Comparison of ENCODE assay signal across 11 cellular contexts in genomic region chr12:115227137-115227615, GRCh38.
A peak's percentile ranks its signal among the peaks of the same experiment; 100 is the strongest.
DNase-seq lines count a peak whose midpoint lies in the region; TF ChIP-seq lines count a peak whose summit lies in the region.
"Had no signal": no experiment of that assay in that cellular context is flagged by ENCODE, and none has a peak within 500 bp of the region (broad histone marks: within the 10 kb centered on the region; RNA-seq: fewer than 3 reads in every experiment).

No MANE protein-coding gene starts in this region.

- TF ChIP-seq CTCF in AG09319 (IDR thresholded peaks at IDR 0.05; ENCODE audit: low read depth, low read length): no peak

- DNase-seq in AG09319 (ENCODE audit: extremely low read depth, low read depth): peak; percentile 10
- peak; percentile 95 for DNase-seq in M059J (ENCODE audit: low read depth)
- peak; percentile 34 for DNase-seq in dedifferentiated amniotic fluid mesenchymal stem cell (ENCODE audit: extremely low spot score)
- DNase-seq in kidney tubule cell (ENCODE audit: low spot score): peak; percentile 95
- DNase-seq in MV-4-11 (lab: John Stamatoyannopoulos, UW): no peak
- DNase-seq in activated T-cell treated with anti-CD3 and anti-CD28 coated beads, Interleukin-2, amount 50 U/mL, for 1 hour: no peak
- no peak for DNase-seq in NCI-H1092 treated with DMSO at 0.1 percent for 48 hours (lab: John Stamatoyannopoulos, UW)
- no peak for DNase-seq in NCI-H2107 (lab: John Stamatoyannopoulos, UW)
- DNase-seq: activated CD8-positive, alpha-beta memory T cell treated with anti-CD3 and anti-CD28 coated beads, Interleukin-2, amount 50 U/mL, for 4 hours; CD4-positive, alpha-beta T cell; H9 had no signal

Comparison
In these comparisons a context has a peak if more than half of its experiments do, and no peak if none do; other contexts are left out.
1. DNase-seq: peak in AG09319 (single experiment), M059J (single experiment), dedifferentiated amniotic fluid mesenchymal stem cell (single experiment) and kidney tubule cell (single experiment); none in MV-4-11 (single experiment), activated T-cell treated with anti-CD3 and anti-CD28 coated beads, Interleukin-2, amount 50 U/mL, for 1 hour (single experiment), NCI-H1092 treated with DMSO at 0.1 percent for 48 hours (single experiment) and NCI-H2107 (single experiment).